ENCODE assay signal across 24 cellular contexts in the genomic region with DNA sequence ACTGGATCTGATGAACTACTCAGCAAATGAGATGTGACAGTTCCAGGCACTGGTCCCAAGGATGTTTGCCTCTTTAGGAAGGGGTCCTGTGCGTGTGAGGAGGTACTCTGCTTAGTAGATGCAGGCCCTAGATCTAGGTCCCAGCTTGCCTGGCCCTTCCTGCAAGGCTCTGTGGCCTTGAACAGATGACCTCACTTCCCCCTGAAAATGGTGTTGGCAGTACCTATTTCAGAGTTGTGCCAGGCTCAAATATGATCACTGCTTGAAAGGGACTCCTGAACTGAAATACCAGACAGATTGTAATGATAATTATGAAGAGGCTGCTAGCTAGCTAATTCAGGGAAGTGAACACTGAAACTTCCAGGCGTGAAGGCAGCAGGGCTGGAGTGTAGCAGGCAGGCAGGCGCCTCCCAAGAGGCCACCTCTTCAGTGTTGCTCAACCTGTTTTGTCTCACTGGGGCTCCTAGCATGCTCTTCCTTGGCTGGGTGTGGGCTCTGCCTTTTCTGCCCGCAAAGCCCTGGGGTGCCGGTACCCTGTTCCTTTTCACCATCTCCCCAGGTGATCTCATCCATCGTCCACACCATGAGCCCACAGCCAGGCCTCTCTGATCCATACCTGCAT. TPM values are rescaled to one million over a fixed set of nuclear protein-coding genes. Genes with fewer than 3 reads are reported as not detected.
"Had no signal": no experiment of that assay in that cellular context is flagged by ENCODE, and none has a peak within 500 bp of the region (broad histone marks: within the 10 kb centered on the region; RNA-seq: fewer than 3 reads in every experiment).

No MANE protein-coding gene starts in this region.

- H3K4me1 Mint-ChIP-seq: activated T-helper 17 cell treated with anti-CD3 and anti-CD28 coated beads, Interleukin-2, amount 50 U/mL, for 72 hours; naive thymus-derived CD4-positive, alpha-beta T cell had no signal

- H3K4me1 ChIP-seq: gastroesophageal sphincter, left lung, prostate gland had no signal

- H3K9me3 Mint-ChIP-seq: activated T-helper 17 cell treated with anti-CD3 and anti-CD28 coated beads, Interleukin-2, amount 50 U/mL, for 72 hours; memory B cell; naive thymus-derived CD4-positive, alpha-beta T cell had no signal

- H3K27ac Mint-ChIP-seq: activated T-helper 17 cell treated with anti-CD3 and anti-CD28 coated beads, Interleukin-2, amount 50 U/mL, for 72 hours; memory B cell; naive thymus-derived CD4-positive, alpha-beta T cell had no signal

- DNase-seq: activated CD4-positive, alpha-beta T cell treated with anti-CD3 and anti-CD28 coated beads, Interleukin-2, amount 50 U/mL, for 1 hour; activated CD8-positive, alpha-beta memory T cell treated with anti-CD3 and anti-CD28 coated beads for 24 hours; activated naive CD4-positive, alpha-beta T cell treated with Interleukin-2 at 50 U/mL for 16 hours; effector memory CD4-positive, alpha-beta T cell; kidney; left lung; mucosa of descending colon; naive thymus-derived CD4-positive, alpha-beta T cell; right lobe of liver; stimulated activated CD4-positive, alpha-beta T cell treated with anti-CD3 and anti-CD28 coated beads, Interleukin-4, amount 100 ng/mL, for 4 hours; stimulated activated CD8-positive, alpha-beta memory T cell treated with anti-CD3 and anti-CD28 coated beads, Interleukin-4, amount 100 ng/mL, for 48 hours; T-helper 9 cell had no signal

- H3K27me3 ChIP-seq: gastroesophageal sphincter, hepatocyte, left lung, neutrophil, right lobe of liver had no signal

- ATAC-seq: activated CD4-positive, CD25-positive, alpha-beta regulatory T cell treated with anti-CD3 and anti-CD28 coated beads, Interleukin-2, amount 50 U/mL, for 24 hours; activated T-helper 17 cell treated with anti-CD3 and anti-CD28 coated beads, Interleukin-2, amount 50 U/mL, for 72 hours; gastroesophageal sphincter; left lung; mucosa of descending colon; naive thymus-derived CD4-positive, alpha-beta T cell; right lobe of liver had no signal

- H3K4me3 Mint-ChIP-seq: activated T-helper 17 cell treated with anti-CD3 and anti-CD28 coated beads, Interleukin-2, amount 50 U/mL, for 72 hours; memory B cell; naive thymus-derived CD4-positive, alpha-beta T cell had no signal

- H3K27me3 Mint-ChIP-seq: activated T-helper 17 cell treated with anti-CD3 and anti-CD28 coated beads, Interleukin-2, amount 50 U/mL, for 72 hours; memory B cell; naive thymus-derived CD4-positive, alpha-beta T cell had no signal

- H3K27ac ChIP-seq: coronary artery, gastroesophageal sphincter, hepatocyte, left lung, neutrophil, prostate gland, right lobe of liver, SK-N-MC had no signal

- H3K4me3 ChIP-seq: coronary artery, gastroesophageal sphincter, hepatocyte, left lung, mucosa of descending colon, prostate gland, right lobe of liver, SK-N-MC, smooth muscle cell had no signal

- H3K9me3 ChIP-seq: gastroesophageal sphincter, left lung, mucosa of descending colon, neutrophil, prostate gland, right lobe of liver had no signal

RNA-seq across cellular contexts. Expression of gene CPNE9, which starts 24.0 kb away (rescaled TPM):
- total RNA-seq: cardiac septum, epithelial cell of proximal tubule, hepatocyte, prostate gland, right lobe of liver, smooth muscle cell had no signal
